ENCODE assay signal across 1 cellular context in the genomic region with DNA sequence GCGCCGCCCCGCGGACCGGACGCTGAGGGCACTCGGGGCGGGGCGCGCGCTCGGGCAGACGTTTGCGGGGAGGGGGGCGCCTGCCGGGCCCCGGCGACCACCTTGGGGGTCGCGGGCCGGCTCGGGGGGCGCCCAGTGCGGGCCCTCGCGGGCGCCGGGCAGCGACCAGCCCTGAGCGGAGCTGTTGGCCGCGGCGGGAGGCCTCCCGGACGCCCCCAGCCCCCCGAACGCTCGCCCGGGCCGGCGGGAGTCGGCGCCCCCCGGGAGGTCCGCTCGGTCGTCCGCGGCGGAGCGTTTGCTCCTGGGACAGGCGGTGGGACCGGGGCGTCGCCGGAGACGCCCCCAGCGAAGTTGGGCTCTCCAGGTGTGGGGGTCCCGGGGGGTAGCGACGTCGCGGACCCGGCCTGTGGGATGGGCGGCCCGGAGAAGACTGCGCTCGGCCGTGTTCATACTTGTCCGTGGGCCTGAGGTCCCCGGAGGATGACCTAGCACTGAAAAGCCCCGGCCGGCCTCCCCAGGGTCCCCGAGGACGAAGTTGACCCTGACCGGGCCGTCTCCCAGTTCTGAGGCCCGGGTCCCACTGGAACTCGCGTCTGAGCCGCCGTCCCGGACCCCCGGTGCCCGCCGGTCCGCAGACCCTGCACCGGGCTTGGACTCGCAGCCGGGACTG.
TF ChIP-seq lines count a peak whose summit lies in the region.

No MANE protein-coding gene starts in this region.

TF ChIP-seq in GM23338, 12 proteins besides CTCF, POLR2A, EP300 and RAD21:
- TF ChIP-seq ZNF462 (CRISPR knock-in tag; IDR thresholded peaks at IDR 0.05) (no peak), NANOG (IDR thresholded peaks at IDR 0.05; ENCODE audit: borderline replicate concordance) (no peak), JUNB (IDR thresholded peaks at IDR 0.05; ENCODE audit: unreplicated experiment) (no peak), REST (IDR thresholded peaks at IDR 0.05; ENCODE audit: unreplicated experiment) (no peak), POLR2AphosphoS5 (IDR thresholded peaks at IDR 0.05; ENCODE audit: low read depth) (no peak), EZH2phosphoT487 (IDR thresholded peaks at IDR 0.05; ENCODE audit: unreplicated experiment) (no peak), STAT1 (IDR thresholded peaks at IDR 0.05; ENCODE audit: unreplicated experiment) (no peak), CREB1 (CRISPR knock-in tag; IDR thresholded peaks at IDR 0.05; ENCODE audit: low read depth) (no peak), ZNF114 (CRISPR knock-in tag; IDR thresholded peaks at IDR 0.05) (no peak), ZNF331 (CRISPR knock-in tag; IDR thresholded peaks at IDR 0.05; ENCODE audit: low read depth) (no peak), EZH2 (IDR thresholded peaks at IDR 0.05; ENCODE audit: low read depth, unreplicated experiment) (no peak)
- TF ChIP-seq, protein P1, sequence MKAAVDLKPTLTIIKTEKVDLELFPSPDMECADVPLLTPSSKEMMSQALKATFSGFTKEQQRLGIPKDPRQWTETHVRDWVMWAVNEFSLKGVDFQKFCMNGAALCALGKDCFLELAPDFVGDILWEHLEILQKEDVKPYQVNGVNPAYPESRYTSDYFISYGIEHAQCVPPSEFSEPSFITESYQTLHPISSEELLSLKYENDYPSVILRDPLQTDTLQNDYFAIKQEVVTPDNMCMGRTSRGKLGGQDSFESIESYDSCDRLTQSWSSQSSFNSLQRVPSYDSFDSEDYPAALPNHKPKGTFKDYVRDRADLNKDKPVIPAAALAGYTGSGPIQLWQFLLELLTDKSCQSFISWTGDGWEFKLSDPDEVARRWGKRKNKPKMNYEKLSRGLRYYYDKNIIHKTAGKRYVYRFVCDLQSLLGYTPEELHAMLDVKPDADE (IDR thresholded peaks at IDR 0.05): no peak
